In the genomic region with DNA sequence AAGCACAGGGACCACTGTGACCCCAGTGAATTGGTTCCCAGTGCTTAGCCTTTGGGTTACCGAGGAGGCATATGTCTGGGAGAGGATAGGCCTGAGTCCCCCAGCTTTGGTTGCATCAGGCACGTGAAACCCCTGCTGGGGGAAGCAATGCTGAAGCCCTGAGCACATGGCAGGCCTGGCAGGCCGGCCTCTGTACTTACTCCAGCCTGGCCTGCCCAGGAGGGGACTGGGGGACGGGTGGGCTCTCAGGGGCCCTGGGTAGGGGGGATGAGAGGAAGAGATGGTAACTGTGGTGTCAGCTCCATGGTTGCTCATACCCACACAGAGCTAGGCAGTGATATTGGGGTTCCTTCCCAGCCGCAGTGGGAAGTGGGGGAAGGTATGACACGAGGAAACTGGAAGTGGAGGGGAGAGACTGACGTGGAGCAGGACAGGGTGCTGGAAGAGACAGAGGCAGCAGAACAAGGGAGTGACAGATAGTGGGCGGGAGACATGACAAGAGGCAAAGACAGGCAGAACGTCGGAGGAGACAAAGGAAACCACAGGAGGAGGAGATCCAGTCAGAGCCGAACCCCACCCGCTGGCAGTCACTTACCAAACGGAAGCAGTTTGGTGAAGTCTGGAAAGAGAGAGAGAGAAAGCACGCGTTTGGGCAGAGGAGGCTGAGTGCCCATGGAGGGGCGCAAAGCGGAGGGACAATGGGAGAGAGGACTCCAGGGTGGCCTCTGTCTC, we compare ENCODE assay signal across 12 cellular contexts. TPM values are rescaled to one million over a fixed set of nuclear protein-coding genes. Genes with fewer than 3 reads are reported as not detected.
DNase-seq lines count a peak whose midpoint lies in the region; ATAC-seq and TF ChIP-seq lines count a peak whose summit lies in the region.
"Had no signal": no experiment of that assay in that cellular context is flagged by ENCODE, and none has a peak within 500 bp of the region (broad histone marks: within the 10 kb centered on the region; RNA-seq: fewer than 3 reads in every experiment).

No MANE protein-coding gene starts in this region.

- H3K4me1 ChIP-seq in BLaER1 (peaks cover 24% of the 10 kb centered on the region), foreskin keratinocyte (peaks cover 7% of the 10 kb centered on the region)
- H3K4me1 ChIP-seq: vagina had no signal

- no peaks in the 10 kb centered on the region for H3K9me3 ChIP-seq in BLaER1
- H3K9me3 ChIP-seq: left ventricle myocardium inferior, vagina had no signal

- no peaks in the 10 kb centered on the region for H3K27me3 ChIP-seq in BLaER1
- H3K27me3 ChIP-seq in HL-60 (ENCODE audit: insufficient read depth, poor library complexity, severe bottlenecking) = no peaks in the 10 kb centered on the region
- H3K27me3 ChIP-seq in foreskin keratinocyte = no peaks in the 10 kb centered on the region
- H3K27me3 ChIP-seq: vagina had no signal

- no peak for TF ChIP-seq CTCF in HL-60 (IDR thresholded peaks at IDR 0.05; ENCODE audit: insufficient read depth, low read length)
- no peak for TF ChIP-seq CTCF in foreskin keratinocyte (conservative IDR thresholded peaks at IDR 0.05)

- H4K20me1 ChIP-seq in BLaER1 = peaks cover 39% of the 10 kb centered on the region

- DNase-seq in HL-60 (ENCODE audit: low read depth in 1 of 2, low spot score in 1 of 2) (peak in 1 of 2 experiments; percentile 31), foreskin keratinocyte (peak in 1 of 2 donors; percentile 54), NCI-H2227 (lab: John Stamatoyannopoulos, UW; ENCODE audit: unreplicated experiment) (no peak), NCI-H69 (lab: John Stamatoyannopoulos, UW) (no peak)
- peak; percentile 46 to 56 for DNase-seq in activated CD4-positive, alpha-beta T cell treated with anti-CD3 and anti-CD28 coated beads, Interleukin-2, amount 50 U/mL, for 48 hours
- DNase-seq: DMS79 treated with DMSO at 0.1 percent for 48 hours, left ventricle myocardium inferior, NCI-H2227 treated with DMSO at 0.1 percent for 48 hours had no signal

- peak; percentile 7 for ATAC-seq in foreskin keratinocyte
- no peak for ATAC-seq in HG02840 (IDR thresholded peaks at IDR 0.05; ENCODE audit: low FRiP score, unreplicated experiment)
- ATAC-seq in HG02571 (IDR thresholded peaks at IDR 0.05; ENCODE audit: unreplicated experiment) = no peak

- peak overlapping the region; percentile 77 for H3K4me2 ChIP-seq in BLaER1

- peak overlapping the region; percentile 82 for H3K9ac ChIP-seq in BLaER1

- H3K4me3 ChIP-seq in BLaER1 (peak overlapping the region; percentile 59), HL-60 (replicated peaks; ENCODE audit: insufficient read depth, low read length) (no peak overlapping the region)
- H3K4me3 ChIP-seq: left ventricle myocardium inferior, vagina had no signal

- peaks cover 93% of the 10 kb centered on the region for H3K36me3 ChIP-seq in BLaER1

- H3K27ac ChIP-seq in BLaER1 (peak overlapping the region; percentile 78), HL-60 (replicated peaks) (peak overlapping the region; percentile 7), foreskin keratinocyte (no peak overlapping the region)
- H3K27ac ChIP-seq: left ventricle myocardium inferior, vagina had no signal

RNA-seq across cellular contexts. Expression of a gene that starts 9.1 kb away (rescaled TPM):
- total RNA-seq in foreskin keratinocyte = 41.4 and 48.3 TPM in 2 replicates
- polyA plus RNA-seq in foreskin keratinocyte = 80.0 and 90.7 TPM in 2 replicates

RNA-seq across cellular contexts. Expression of a gene that starts 11.3 kb away (rescaled TPM):
- total RNA-seq in foreskin keratinocyte = 51.2 and 57.2 TPM in 2 replicates
- polyA plus RNA-seq in foreskin keratinocyte = 47.0 and 50.8 TPM in 2 replicates

RNA-seq across cellular contexts. Expression of a gene that starts 12.8 kb away (rescaled TPM):
- 1.6 and 2.1 TPM in 2 replicates for total RNA-seq in foreskin keratinocyte
- 1.8 and 2.2 TPM in 2 replicates for polyA plus RNA-seq in foreskin keratinocyte

RNA-seq across cellular contexts. Expression of a gene that starts 37.1 kb away (rescaled TPM):
- total RNA-seq in foreskin keratinocyte = 35.7 and 41.2 TPM in 2 replicates
- 38.6 and 46.7 TPM in 2 replicates for polyA plus RNA-seq in foreskin keratinocyte

RNA-seq across cellular contexts. Expression of a gene that starts 43.4 kb away (rescaled TPM):
- total RNA-seq in foreskin keratinocyte = 8.9 and 14.1 TPM in 2 replicates
- polyA plus RNA-seq in foreskin keratinocyte = 6.0 and 8.9 TPM in 2 replicates

Comparison
In these comparisons a context has a peak if more than half of its experiments do, and no peak if none do; other contexts are left out.
1. DNase-seq: peak in activated CD4-positive, alpha-beta T cell treated with anti-CD3 and anti-CD28 coated beads, Interleukin-2, amount 50 U/mL, for 48 hours (2 of 2); none in NCI-H2227 (single experiment) and NCI-H69 (single experiment).